In genomic region chr9:129604766-129605163, GRCh38 we compare ENCODE assay signal across 16 cellular contexts. TPM values are rescaled to one million over a fixed set of nuclear protein-coding genes. Genes with fewer than 3 reads are reported as not detected.
DNase-seq lines count a peak whose midpoint lies in the region; TF ChIP-seq lines count a peak whose summit lies in the region.
"Had no signal": no experiment of that assay in that cellular context is flagged by ENCODE, and none has a peak within 500 bp of the region (broad histone marks: within the 10 kb centered on the region; RNA-seq: fewer than 3 reads in every experiment).

No MANE protein-coding gene starts in this region.

- H2AK5ac ChIP-seq in neuronal stem cell (ENCODE audit: low read depth, low read length) = peak overlapping the region; percentile 74

- no peak overlapping the region for H3K9ac ChIP-seq in neuronal stem cell (ENCODE audit: low read depth, low read length, poor library complexity)

- no peak overlapping the region for H4K8ac ChIP-seq in neuronal stem cell (ENCODE audit: low read depth, low read length)

- no peak overlapping the region for H3K18ac ChIP-seq in neuronal stem cell (ENCODE audit: low read length)

- H3K14ac ChIP-seq in neuronal stem cell (ENCODE audit: low read length) = no peak overlapping the region

- H3K27ac Mint-ChIP-seq in brain = peak overlapping the region; percentile 88 to 97 (median 90)
- H3K27ac Mint-ChIP-seq: H9; stimulated activated naive CD8-positive, alpha-beta T cell treated with anti-CD3 and anti-CD28 coated beads, Interleukin-15, Interleukin-2, amounts not matched to agents 100 ng/mL and 50 ng/mL, for 24 hours had no signal

- no peaks in the 10 kb centered on the region for H3K79me1 ChIP-seq in neuronal stem cell (ENCODE audit: low read depth, low read length)

- TF ChIP-seq RAD21 in Ishikawa (IDR thresholded peaks at IDR 0.05; ENCODE audit: low read depth) = no peak

- H3K4me2 ChIP-seq in neuronal stem cell (ENCODE audit: insufficient read depth, low read length, poor library complexity, severe bottlenecking) = no peak overlapping the region
- no peak overlapping the region for H3K4me2 ChIP-seq in hepatocyte

- TF ChIP-seq EP300 in Ishikawa (IDR thresholded peaks at IDR 0.05; ENCODE audit: borderline replicate concordance) = no peak

- TF ChIP-seq CTCF in brain (conservative IDR thresholded peaks at IDR 0.05) (no peak), hepatocyte (IDR thresholded peaks at IDR 0.05; ENCODE audit: poor library complexity) (no peak)

- H3K4ac ChIP-seq in neuronal stem cell (ENCODE audit: low read length) = no peak overlapping the region

- peak overlapping the region; percentile 14 for H2BK5ac ChIP-seq in neuronal stem cell (ENCODE audit: low read length)

- no peaks in the 10 kb centered on the region for H3K36me3 Mint-ChIP-seq in brain

- no peaks in the 10 kb centered on the region for H3K79me2 ChIP-seq in hepatocyte

- H3K23ac ChIP-seq in neuronal stem cell (ENCODE audit: low read depth, low read length, poor library complexity) = no peak overlapping the region

- H3K9me2 ChIP-seq in hepatocyte (replicated peaks; ENCODE audit: insufficient read depth) = no peaks in the 10 kb centered on the region

- no CpG with 5 or more reads among the region's 8 CpGs for WGBS in neuronal stem cell (ENCODE audit: extremely low coverage in 2 of 2, insufficient read length in 2 of 2, insufficient replicate concordance in 1 of 2), 2 donors
- 76% methylated on average over 8 of the region's 8 CpGs for WGBS in hepatocyte (ENCODE audit: low lambda C conversion rate, missing lambda C conversion rate)

- H4K91ac ChIP-seq in neuronal stem cell (ENCODE audit: low read depth, low read length, poor library complexity) = no peak overlapping the region

- H2BK15ac ChIP-seq in neuronal stem cell (ENCODE audit: low read length) = peak overlapping the region; percentile 92

- H3K27me3 ChIP-seq in neuronal stem cell (ENCODE audit: control insufficient read depth in 3 of 3, insufficient read depth in 3 of 3, low read depth in 1 of 3, low read length in 3 of 3) (no peaks in the 10 kb centered on the region), hepatocyte (no peaks in the 10 kb centered on the region)
- H3K27me3 ChIP-seq: gastroesophageal sphincter, pancreas had no signal

- H3K4me3 ChIP-seq in neuronal stem cell (ENCODE audit: low read length in 2 of 2) = no peak overlapping the region
- H3K4me3 ChIP-seq in hepatocyte = no peak overlapping the region
- H3K4me3 ChIP-seq: gastroesophageal sphincter, pancreas had no signal

- DNase-seq in activated effector memory CD4-positive, alpha-beta T cell treated with anti-CD3 and anti-CD28 coated beads, Interleukin-2, amount 50 U/mL, for 16 hours = peak; percentile 71
- no peak for DNase-seq in activated effector memory CD4-positive, alpha-beta T cell treated with Interleukin-2 at 50 U/mL for 16 hours
- DNase-seq in neuronal stem cell (ENCODE audit: low spot score) (no peak), hippocampal formation (lab: John Stamatoyannopoulos, UW) (no peak), hepatocyte (ENCODE audit: low spot score) (no peak)
- DNase-seq: activated T-cell treated with anti-CD3 and anti-CD28 coated beads, Interleukin-2, amount 50 U/mL, for 48 hours; H9; small intestine had no signal

- H3K4me1 ChIP-seq in neuronal stem cell (ENCODE audit: control insufficient read depth in 2 of 2, insufficient read depth in 1 of 2, low read depth in 1 of 2, low read length in 2 of 2) = peaks cover 22 to 43% of the 10 kb centered on the region in 2 donors
- H3K4me1 ChIP-seq in hepatocyte (ENCODE audit: insufficient read depth) = peaks cover 21% of the 10 kb centered on the region

- H3K36me3 ChIP-seq in neuronal stem cell (replicated peaks in 1 of 2; ENCODE audit: control insufficient read depth in 2 of 2, insufficient read depth in 2 of 2, low read length in 2 of 2) (no peaks in the 10 kb centered on the region), hepatocyte (replicated peaks; ENCODE audit: insufficient read depth, low read depth) (no peaks in the 10 kb centered on the region)
- H3K36me3 ChIP-seq: gastroesophageal sphincter, pancreas had no signal

- H2BK120ac ChIP-seq in neuronal stem cell (ENCODE audit: low read depth, low read length) = no peak overlapping the region

- H2AFZ ChIP-seq in neuronal stem cell (ENCODE audit: low read length) (no peak overlapping the region), hepatocyte (no peak overlapping the region)

- H3K9me3 ChIP-seq in neuronal stem cell (replicated peaks in 1 of 2; ENCODE audit: control insufficient read depth in 2 of 2, insufficient read depth in 1 of 2, low read depth in 1 of 2, low read length in 2 of 2) (no peaks in the 10 kb centered on the region), hepatocyte (ENCODE audit: low read depth) (no peaks in the 10 kb centered on the region)
- H3K9me3 ChIP-seq: gastroesophageal sphincter, pancreas had no signal

- peaks cover 68% of the 10 kb centered on the region for H3K4me1 Mint-ChIP-seq in brain

- peak overlapping the region in 1 of 5 experiments; percentile 52 for H3K4me3 Mint-ChIP-seq in brain
- H3K4me3 Mint-ChIP-seq: H9; stimulated activated naive CD8-positive, alpha-beta T cell treated with anti-CD3 and anti-CD28 coated beads, Interleukin-15, Interleukin-2, amounts not matched to agents 100 ng/mL and 50 ng/mL, for 24 hours had no signal

- peaks cover 0 to 6% (median 0%) of the 10 kb centered on the region in 5 experiments for H3K9me3 Mint-ChIP-seq in brain
- H3K9me3 Mint-ChIP-seq: H9; stimulated activated naive CD8-positive, alpha-beta T cell treated with anti-CD3 and anti-CD28 coated beads, Interleukin-15, Interleukin-2, amounts not matched to agents 100 ng/mL and 50 ng/mL, for 24 hours had no signal

- H3K27me3 Mint-ChIP-seq in brain = peaks cover 4% of the 10 kb centered on the region
- H3K27me3 Mint-ChIP-seq: stimulated activated naive CD8-positive, alpha-beta T cell treated with anti-CD3 and anti-CD28 coated beads, Interleukin-15, Interleukin-2, amounts not matched to agents 100 ng/mL and 50 ng/mL, for 24 hours had no signal

- no peak overlapping the region for H2BK12ac ChIP-seq in neuronal stem cell (ENCODE audit: low read length)

- no peak overlapping the region for H3K27ac ChIP-seq in neuronal stem cell (replicated peaks; ENCODE audit: low read length)
- no peak overlapping the region for H3K27ac ChIP-seq in hepatocyte
- H3K27ac ChIP-seq: C4-2B, epithelial cell of prostate, gastroesophageal sphincter, pancreas had no signal

- H4K20me1 ChIP-seq in hepatocyte (ENCODE audit: insufficient read depth, poor library complexity, severe bottlenecking) = no peaks in the 10 kb centered on the region

TF ChIP-seq in Ishikawa, 13 proteins besides CTCF, POLR2A, EP300 and RAD21:
- no peak for TF ChIP-seq REST (IDR thresholded peaks at IDR 0.05; ENCODE audit: low read depth)
- TF ChIP-seq NFIC (IDR thresholded peaks at IDR 0.05) = no peak
- TF ChIP-seq CEBPB (IDR thresholded peaks at IDR 0.05) = 0 out of 2 replicates have a peak, but pooled peaks have one; percentile 11

RNA-seq across cellular contexts. Expression of gene C9orf50, which starts 16.1 kb away (rescaled TPM):
- polyA plus RNA-seq in brain (ENCODE audit: insufficient read depth, low read depth, low replicate concordance) (3.5 TPM), hepatocyte (0.86 TPM in 1 of 2 replicates, not detected in the other)
- 0.11 TPM for polyA plus RNA-seq in neuronal stem cell (2013, experiment 1 of 2)
- polyA plus RNA-seq in neuronal stem cell (2013, experiment 2 of 2) = 0.07 TPM
- total RNA-seq in hepatocyte = not detected in 2 replicates
- total RNA-seq: H9, mesenteric fat pad, pancreas had no signal
- polyA plus RNA-seq: pancreas had no signal

RNA-seq across cellular contexts. Expression of gene NTMT1, which starts 21.2 kb away (rescaled TPM):
- polyA plus RNA-seq in brain (ENCODE audit: insufficient read depth, low read depth, low replicate concordance) = 118 TPM
- polyA plus RNA-seq in neuronal stem cell (2013, experiment 1 of 2) = 24.4 TPM
- 22.5 TPM for polyA plus RNA-seq in neuronal stem cell (2013, experiment 2 of 2)
- 20.8 and 32.5 TPM in 2 replicates for total RNA-seq in hepatocyte
- polyA plus RNA-seq in hepatocyte = 66.9 and 81.4 TPM in 2 replicates

RNA-seq across cellular contexts. Expression of gene ASB6, which starts 37.2 kb away (rescaled TPM):
- 29.1 TPM for polyA plus RNA-seq in brain (ENCODE audit: insufficient read depth, low read depth, low replicate concordance)
- 10.1 TPM for polyA plus RNA-seq in neuronal stem cell (2013, experiment 1 of 2)
- polyA plus RNA-seq in neuronal stem cell (2013, experiment 2 of 2) = 10.5 TPM
- total RNA-seq in hepatocyte = 10.5 and 14.2 TPM in 2 replicates
- polyA plus RNA-seq in hepatocyte = 10.7 and 15.5 TPM in 2 replicates
